7 cellular contexts compared by ENCODE assay signal in the genomic region with DNA sequence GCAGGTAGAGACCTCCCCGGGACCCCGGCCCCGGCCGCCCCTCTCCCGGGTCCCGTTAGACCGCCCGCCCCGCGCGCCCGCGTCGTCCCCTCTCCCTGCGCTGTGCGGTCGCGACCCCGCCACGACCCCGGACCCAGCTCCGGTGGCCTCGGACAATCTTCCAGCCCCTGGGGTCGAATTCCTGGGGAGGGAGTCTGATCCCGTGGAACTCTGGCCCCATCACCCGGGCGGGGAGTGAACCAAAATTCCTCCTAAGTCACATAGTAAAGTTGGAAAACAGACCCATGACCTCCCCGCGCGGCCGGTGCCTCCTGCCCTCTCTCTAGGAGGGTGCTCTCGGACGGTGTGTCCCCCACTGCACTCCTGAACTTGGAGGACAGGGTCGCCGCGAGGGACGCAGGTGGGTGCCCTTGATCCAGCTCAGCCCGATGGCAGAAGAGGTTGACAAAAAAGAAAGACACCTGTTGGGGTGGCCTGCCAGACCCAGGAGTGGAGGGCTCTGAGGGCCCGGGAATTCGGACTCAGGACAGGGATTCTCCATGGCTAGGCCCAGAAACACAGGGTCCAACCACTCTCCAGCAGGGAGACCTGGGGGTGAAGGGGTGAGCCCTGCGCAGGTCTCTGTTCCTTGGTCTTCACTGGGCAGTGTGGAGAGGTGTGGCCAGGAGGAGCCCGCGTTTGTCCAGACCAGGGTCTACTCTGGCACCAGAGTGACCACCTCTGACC. TPM values are rescaled to one million over a fixed set of nuclear protein-coding genes. Genes with fewer than 3 reads are reported as not detected.
A peak's percentile ranks its signal among the peaks of the same experiment; 100 is the strongest.
DNase-seq lines count a peak whose midpoint lies in the region; ATAC-seq and TF ChIP-seq lines count a peak whose summit lies in the region.

No MANE protein-coding gene starts in this region.

- no peak for TF ChIP-seq CTCF in body of pancreas (IDR thresholded peaks at IDR 0.05)
- TF ChIP-seq CTCF in suprapubic skin (IDR thresholded peaks at IDR 0.05), result no peak

- ATAC-seq in body of pancreas, result peak; percentile 19

- peak overlapping the region; percentile 65 for H3K4me3 ChIP-seq in HUES6 (ENCODE audit: low read depth, low read length)
- H3K4me3 ChIP-seq in body of pancreas, result no peak overlapping the region
- H3K4me3 ChIP-seq in suprapubic skin, result peak overlapping the region; percentile 69

- TF ChIP-seq POLR2A in body of pancreas (IDR thresholded peaks at IDR 0.05) (peak in 1 of 3 donors; percentile 13), suprapubic skin (IDR thresholded peaks at IDR 0.05) (no peak)

- H3K36me3 ChIP-seq in HUES6 (ENCODE audit: control insufficient read depth, insufficient read depth, low read length), result no peaks in the 10 kb centered on the region
- H3K36me3 ChIP-seq in body of pancreas (replicated peaks in 1 of 2; ENCODE audit: insufficient read depth in 1 of 2, low read depth in 2 of 2), result no peaks in the 10 kb centered on the region
- H3K36me3 ChIP-seq in suprapubic skin, result peaks cover 4% of the 10 kb centered on the region

- intact Hi-C loops in body of pancreas (cut with DNase I), result loop anchor here (10.0 kb wide), 1 partner anchor 85 kb away; no protein-coding TSS in a partner anchor

- H3K27ac ChIP-seq in HUES6 (ENCODE audit: low read depth, low read length) (no peak overlapping the region), body of pancreas (peak overlapping the region in 2 of 4 donors; percentile 48 to 52), suprapubic skin (peak overlapping the region; percentile 88)

- H3K27me3 ChIP-seq in HUES6 (ENCODE audit: control insufficient read depth, insufficient read depth, low read length), result peaks cover 17% of the 10 kb centered on the region
- H3K27me3 ChIP-seq in body of pancreas, result no peaks in the 10 kb centered on the region
- no peaks in the 10 kb centered on the region for H3K27me3 ChIP-seq in suprapubic skin

- peaks cover 30% of the 10 kb centered on the region for H3K4me1 ChIP-seq in HUES6 (ENCODE audit: control insufficient read depth, insufficient read depth, low read length)
- peaks cover 29% of the 10 kb centered on the region for H3K4me1 ChIP-seq in body of pancreas
- peaks cover 57% of the 10 kb centered on the region for H3K4me1 ChIP-seq in suprapubic skin

- WGBS in body of pancreas, 2 donors, result 15 to 54% methylated on average over 5 to 31 of the region's 43 CpGs
- WGBS in suprapubic skin, result 18% methylated on average over 22 of the region's 43 CpGs

- DNase-seq in body of pancreas (peak in 2 of 4 donors; percentile 37 to 45), left kidney (ENCODE audit: low read depth, low spot score) (peak; percentile 62), suprapubic skin (ENCODE audit: low spot score in 2 of 2) (peak in 1 of 2 donors; percentile 88), NCI-H446 treated with DMSO at 0.1 percent for 48 hours (lab: John Stamatoyannopoulos, UW) (no peak), anterior cingulate cortex (lab: John Stamatoyannopoulos, UW) (no peak)
- DNase-seq in NK-92 treated with Interleukin-12 subunit alpha and Interleukin-12 subunit beta, amount 100 ng/mL, for 24 hours (lab: John Stamatoyannopoulos, UW), result no peak

- no peak for TF ChIP-seq EP300 in suprapubic skin (IDR thresholded peaks at IDR 0.05)

- H3K9me3 ChIP-seq in HUES6 (ENCODE audit: control insufficient read depth, insufficient read depth, low read depth, low read length) (no peaks in the 10 kb centered on the region), body of pancreas (no peaks in the 10 kb centered on the region), suprapubic skin (no peaks in the 10 kb centered on the region)

- no peak overlapping the region for H3K9ac ChIP-seq in HUES6 (ENCODE audit: low read length)

RNA-seq across cellular contexts. Expression of a gene that starts 0.5 kb away (rescaled TPM):
- total RNA-seq in body of pancreas, result 1 to 10 TPM; 4.7 to 7.6 TPM
- 10 to 100 TPM in 3 of 4 donors, 1 to 10 TPM in 1; 7.2 to 22.7 (median 18.0) TPM for total RNA-seq in suprapubic skin

RNA-seq across cellular contexts. Expression of a gene that starts 29.8 kb away (rescaled TPM):
- total RNA-seq in body of pancreas, result 100 to 1,000 TPM; 211 to 223 TPM
- 100 to 1,000 TPM; 211 to 307 (median 270) TPM for total RNA-seq in suprapubic skin

RNA-seq across cellular contexts. Expression of a gene that starts 34.1 kb away (rescaled TPM):
- total RNA-seq in body of pancreas, result not detected
- not detected for total RNA-seq in suprapubic skin

RNA-seq across cellular contexts. Expression of a gene that starts 41.8 kb away (rescaled TPM):
- total RNA-seq in body of pancreas, result 1 to 10 TPM; 1.3 to 2.1 TPM
- 10 to 100 TPM; 20.8 to 60.7 (median 44.1) TPM for total RNA-seq in suprapubic skin

Comparison
In these comparisons a context has a peak if more than half of its experiments do, and no peak if none do; other contexts are left out.
1. H3K4me3 ChIP-seq: peak in HUES6 (single experiment) and suprapubic skin (single experiment); none in body of pancreas (0 of 2).